8 cellular contexts compared by ENCODE assay signal in the genomic region with DNA sequence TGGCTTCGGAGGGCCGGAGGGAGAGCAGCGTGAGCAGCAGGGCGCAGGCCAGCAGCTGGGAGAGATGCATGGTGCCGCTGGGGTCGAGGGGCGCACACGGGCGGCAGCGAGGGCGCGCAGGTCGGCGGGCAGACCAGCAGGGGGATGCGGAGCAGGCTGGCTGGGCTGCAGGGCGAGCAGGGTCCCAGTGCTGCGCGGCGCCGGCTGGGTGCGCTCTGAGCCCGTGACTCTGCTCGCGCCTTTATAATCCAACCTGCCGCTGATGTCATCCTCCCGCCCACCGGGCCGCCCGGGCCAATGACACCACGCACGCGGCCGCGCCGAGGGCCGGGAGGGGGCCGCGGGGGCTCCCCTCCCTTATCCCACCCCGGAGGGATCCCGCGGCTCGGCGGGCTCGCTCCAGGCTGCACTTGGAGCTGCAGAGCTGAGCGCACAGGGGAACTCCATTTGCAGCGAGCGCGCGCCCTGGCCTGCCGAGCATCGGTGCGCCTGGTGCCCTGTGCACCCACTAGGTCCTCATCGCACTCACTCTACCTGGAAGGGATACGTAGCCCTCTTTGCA.
DNase-seq lines count a peak whose midpoint lies in the region; ATAC-seq and TF ChIP-seq lines count a peak whose summit lies in the region.

A gene with protein sequence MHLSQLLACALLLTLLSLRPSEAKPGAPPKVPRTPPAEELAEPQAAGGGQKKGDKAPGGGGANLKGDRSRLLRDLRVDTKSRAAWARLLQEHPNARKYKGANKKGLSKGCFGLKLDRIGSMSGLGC (minus strand): TSS at position 217 of the 562 bp plus-strand sequence. CDS start 147 bp downstream, at position 70.

- peaks cover 0 to 30% of the 10 kb centered on the region in 2 donors for H3K4me1 ChIP-seq in muscle layer of duodenum (ENCODE audit: control insufficient read depth in 1 of 2, insufficient read depth in 2 of 2, low read length in 2 of 2)

- H3K36me3 ChIP-seq in muscle layer of duodenum (ENCODE audit: control insufficient read depth in 1 of 2, insufficient read depth in 2 of 2, low read length in 2 of 2), result no peaks in the 10 kb centered on the region

- no peak for TF ChIP-seq POLR2A in erythroblast (IDR thresholded peaks at IDR 0.05; ENCODE audit: low read length)

- peak; percentile 10 for DNase-seq in GM04504 (ENCODE audit: low read depth)
- peak; percentile 81 for DNase-seq in NCI-H524 treated with DMSO at 0.1 percent for 48 hours (lab: John Stamatoyannopoulos, UW)
- peak; percentile 88 for DNase-seq in activated CD8-positive, alpha-beta memory T cell treated with anti-CD3 and anti-CD28 coated beads for 24 hours
- DNase-seq in erythroblast (lab: John Stamatoyannopoulos, UW), result peak; percentile 49 to 67
- DNase-seq in stimulated activated naive CD4-positive, alpha-beta T cell (lab: John Stamatoyannopoulos, UW), result peak; percentile 16 to 52 (median 42)

- peak within 1 kb of the TSS; percentile 46 to 77 for H3K4me3 ChIP-seq in muscle layer of duodenum (ENCODE audit: low read depth in 1 of 2, low read length in 2 of 2)

- peaks cover 30% of the 10 kb centered on the region for H3K27me3 ChIP-seq in muscle layer of duodenum (ENCODE audit: low read depth, low read length)

- no peaks in the 10 kb centered on the region for H3K9me3 ChIP-seq in muscle layer of duodenum (ENCODE audit: control insufficient read depth in 1 of 2, low read length in 2 of 2)

- ATAC-seq in HG03103 (IDR thresholded peaks at IDR 0.05; ENCODE audit: low read depth, unreplicated experiment) (peak; percentile 59), GM18873 (IDR thresholded peaks at IDR 0.05; ENCODE audit: low FRiP score, unreplicated experiment) (no peak)

- H3K27ac ChIP-seq in muscle layer of duodenum (ENCODE audit: low read length), result no peak within 1 kb of the TSS

Comparison
In these comparisons a context has a peak if more than half of its experiments do, and no peak if none do; other contexts are left out.
1. DNase-seq: peak in every context shown above with its lines; median percentile 88 in activated CD8-positive, alpha-beta memory T cell treated with anti-CD3 and anti-CD28 coated beads for 24 hours; 81 in NCI-H524 treated with DMSO at 0.1 percent for 48 hours; 58 in erythroblast; 42 in stimulated activated naive CD4-positive, alpha-beta T cell; 10 in GM04504.